Comparison of ENCODE assay signal across 8 cellular contexts in genomic region chr7:76549025-76549854, GRCh38. TPM values are rescaled to one million over a fixed set of nuclear protein-coding genes. Genes with fewer than 3 reads are reported as not detected.
A peak's percentile ranks its signal among the peaks of the same experiment; 100 is the strongest.
DNase-seq lines count a peak whose midpoint lies in the region; ATAC-seq, FAIRE-seq and TF ChIP-seq lines count a peak whose summit lies in the region.
"Not testable (repeated sequence)": the region's sequence is repeated elsewhere in the genome, so short reads cannot be mapped to it uniquely, and the experiment has no call there.

No MANE protein-coding gene starts in this region.

- H2AFZ ChIP-seq in keratinocyte (ENCODE audit: control insufficient read depth, low read length) = peak overlapping the region; percentile 78

- H3K9me3 ChIP-seq in keratinocyte (ENCODE audit: control insufficient read depth, low read depth, low read length) = not testable (repeated sequence)

- dilution Hi-C loops in keratinocyte (cut with MboI; ENCODE audit: extremely low pct_ligation_motif_present, low sequenced_read_pairs) = not testable (repeated sequence)

- not testable (repeated sequence) for H3K4me1 ChIP-seq in keratinocyte (ENCODE audit: control insufficient read depth, extremely low read depth, insufficient read depth, low read length)

- H3K36me3 ChIP-seq in keratinocyte (ENCODE audit: control insufficient read depth in 2 of 2, extremely low read depth in 1 of 2, insufficient read depth in 2 of 2, low read length in 2 of 2) = not testable (repeated sequence)

- H3K79me2 ChIP-seq in keratinocyte (ENCODE audit: control insufficient read depth, insufficient read depth, low read length) = peaks cover 30% of the 10 kb centered on the region

- DNase-seq in AG10803 (ENCODE audit: low read depth) = peak; percentile 92
- DNase-seq in NCI-H345 treated with DMSO at 0.1 percent for 48 hours (lab: John Stamatoyannopoulos, UW; ENCODE audit: unreplicated experiment) = peak; percentile 47
- peak; percentile 67 for DNase-seq in activated CD4-positive, CD25-positive, alpha-beta regulatory T cell treated with anti-CD3 and anti-CD28 coated beads, Interleukin-2, amount 50 U/mL, for 16 hours (ENCODE audit: low read depth, low spot score)
- DNase-seq in cerebellar cortex (ENCODE audit: low spot score) = peak; percentile 94
- peak; percentile 28 for DNase-seq in keratinocyte (ENCODE audit: low read depth, low spot score)
- peak; percentile 75 for DNase-seq in stimulated activated CD4-positive, alpha-beta T cell treated with anti-CD3 and anti-CD28 coated beads, Interleukin-12 subunit alpha, Interleukin-12 subunit beta, amount 100 ng/mL, for 4 hours

- H3K9ac ChIP-seq in keratinocyte (ENCODE audit: control insufficient read depth, extremely low read depth, insufficient read depth, low read length) = peak overlapping the region; percentile 91

- not testable (repeated sequence) for H4K20me1 ChIP-seq in keratinocyte (ENCODE audit: control insufficient read depth, extremely low read depth, insufficient read depth, low read length)

- peak overlapping the region; percentile 60 for H3K4me2 ChIP-seq in keratinocyte (ENCODE audit: control insufficient read depth, extremely low read depth, insufficient read depth, low read depth, low read length)

- TF ChIP-seq CTCF in AG10803 (conservative IDR thresholded peaks at IDR 0.05; ENCODE audit: low read length); keratinocyte (optimal IDR thresholded peaks at IDR 0.05 in 1 of 3, IDR thresholded peaks at IDR 0.05 in 1 of 3, conservative IDR thresholded peaks at IDR 0.05 in 1 of 3; ENCODE audit: extremely low read depth in 1 of 3, insufficient read depth in 2 of 3, low read length in 3 of 3): not testable (repeated sequence)

- not testable (repeated sequence) for H3K27me3 ChIP-seq in keratinocyte (ENCODE audit: control insufficient read depth, extremely low read depth, insufficient read depth, low read length)

- ATAC-seq in GM19035 (IDR thresholded peaks at IDR 0.05; ENCODE audit: unreplicated experiment) = peak; percentile 99
- peak; percentile 100 for ATAC-seq in HG03280 (IDR thresholded peaks at IDR 0.05; ENCODE audit: unreplicated experiment)

- not testable (repeated sequence) for H3K9me1 ChIP-seq in keratinocyte (ENCODE audit: control insufficient read depth, extremely low read depth, insufficient read depth, low read length)

- not testable (repeated sequence) for FAIRE-seq in keratinocyte (lab: Jason Lieb, UNC)

- H3K4me3 ChIP-seq in AG10803 (ENCODE audit: low read length) (peak overlapping the region; percentile 68), keratinocyte (ENCODE audit: control insufficient read depth in 2 of 3, extremely low read depth in 1 of 3, insufficient read depth in 2 of 3, low read depth in 1 of 3, low read length in 3 of 3) (peak overlapping the region; percentile 64 to 77 (median 75))

- H3K27ac ChIP-seq in keratinocyte (ENCODE audit: control insufficient read depth, insufficient read depth, low read length) = peak overlapping the region; percentile 53

RNA-seq across cellular contexts. Expression of gene SPDYE16, which starts 6.1 kb away (rescaled TPM):
- polyA plus RNA-seq in keratinocyte = not detected in 3 replicates
- not detected for polyA plus RNA-seq in keratinocyte (2011; ENCODE audit: low read depth)
- not detected in 2 replicates for polyA plus RNA-seq in keratinocyte (2011; cell fraction: cytosol; rRNA removed)
- polyA plus RNA-seq in keratinocyte (2011; cell fraction: nucleus; rRNA removed) = not detected in 2 replicates
- polyA plus RNA-seq in keratinocyte (2012; ENCODE audit: low replicate concordance) = 0.22 and 1.0 TPM in 2 replicates
- not detected in 3 replicates for polyA minus RNA-seq in keratinocyte
- not detected for polyA minus RNA-seq in keratinocyte (2011; cell fraction: cytosol; rRNA and poly(A)+ RNA removed)
- not detected in 2 replicates for polyA minus RNA-seq in keratinocyte (2011; cell fraction: nucleus; rRNA and poly(A)+ RNA removed)

RNA-seq across cellular contexts. Expression of gene UPK3B, which starts 38.9 kb away (rescaled TPM):
- 2.6 to 11.9 TPM (median 7.5 TPM) in 3 replicates for polyA plus RNA-seq in keratinocyte
- polyA plus RNA-seq in keratinocyte (2011; ENCODE audit: low read depth) = 5.5 TPM
- 8.9 and 29.3 TPM in 2 replicates for polyA plus RNA-seq in keratinocyte (2011; cell fraction: cytosol; rRNA removed)
- polyA plus RNA-seq in keratinocyte (2011; cell fraction: nucleus; rRNA removed) = 24.3 and 37.7 TPM in 2 replicates
- 20.4 and 23.9 TPM in 2 replicates for polyA plus RNA-seq in keratinocyte (2012; ENCODE audit: low replicate concordance)
- polyA minus RNA-seq in keratinocyte = 5.6 to 13.5 TPM (median 8.2 TPM) in 3 replicates
- polyA minus RNA-seq in keratinocyte (2011; cell fraction: cytosol; rRNA and poly(A)+ RNA removed) = 87.3 TPM
- 30.7 and 32.4 TPM in 2 replicates for polyA minus RNA-seq in keratinocyte (2011; cell fraction: nucleus; rRNA and poly(A)+ RNA removed)

Comparison
In these comparisons a context has a peak if more than half of its experiments do, and no peak if none do; other contexts are left out.
1. Peak in every context shown above with its lines: DNase-seq, ATAC-seq, H3K4me3 ChIP-seq and H3K27ac ChIP-seq.
2. DNase-seq: peak in every context shown above with its lines; median percentile 94 in cerebellar cortex; 92 in AG10803; 75 in stimulated activated CD4-positive, alpha-beta T cell treated with anti-CD3 and anti-CD28 coated beads, Interleukin-12 subunit alpha, Interleukin-12 subunit beta, amount 100 ng/mL, for 4 hours; 67 in activated CD4-positive, CD25-positive, alpha-beta regulatory T cell treated with anti-CD3 and anti-CD28 coated beads, Interleukin-2, amount 50 U/mL, for 16 hours; 47 in NCI-H345 treated with DMSO at 0.1 percent for 48 hours; 28 in keratinocyte.